ENCODE assay signal across 9 cellular contexts in genomic region chr18:6866552-6866951, GRCh38.
"Had no signal": no experiment of that assay in that cellular context is flagged by ENCODE, and none has a peak within 500 bp of the region (broad histone marks: within the 10 kb centered on the region; RNA-seq: fewer than 3 reads in every experiment).

No MANE protein-coding gene starts in this region.

- H3K27ac Mint-ChIP-seq: activated CD8-positive, alpha-beta T cell treated with anti-CD3 and anti-CD28 coated beads, Interleukin-2, amount 10 ng/mL, durations not matched to agents 7 days and 5 days; activated naive CD4-positive, alpha-beta T cell treated with anti-CD3 and anti-CD28 coated beads, Interleukin-2, amount 50 U/mL, for 72 hours; naive B cell; stimulated activated effector memory CD8-positive, alpha-beta T cell treated with anti-CD3 and anti-CD28 coated beads, Interleukin-12 subunit alpha, Interleukin-12 subunit beta, amount 100 ng/mL, for 72 hours had no signal

- H3K4me3 Mint-ChIP-seq: activated CD8-positive, alpha-beta T cell treated with anti-CD3 and anti-CD28 coated beads, Interleukin-2, amount 10 ng/mL, durations not matched to agents 7 days and 5 days; naive B cell; stimulated activated effector memory CD8-positive, alpha-beta T cell treated with anti-CD3 and anti-CD28 coated beads, Interleukin-12 subunit alpha, Interleukin-12 subunit beta, amount 100 ng/mL, for 72 hours had no signal

- DNase-seq: activated CD4-positive, alpha-beta T cell treated with anti-CD3 and anti-CD28 coated beads for 48 hours; activated CD8-positive, alpha-beta memory T cell treated with anti-CD3 and anti-CD28 coated beads, Interleukin-2, amount 50 U/mL, for 4 hours; activated CD8-positive, alpha-beta T cell treated with anti-CD3 and anti-CD28 coated beads, Interleukin-2, amount 10 ng/mL, durations not matched to agents 7 days and 5 days; activated effector memory CD4-positive, alpha-beta T cell treated with anti-CD3 and anti-CD28 coated beads, Interleukin-2, amount 50 U/mL, for 16 hours; activated T-cell treated with anti-CD3 and anti-CD28 coated beads, Interleukin-2, amount 50 U/mL, for 48 hours; naive B cell; pancreas had no signal

- H3K36me3 Mint-ChIP-seq: activated naive CD4-positive, alpha-beta T cell treated with anti-CD3 and anti-CD28 coated beads, Interleukin-2, amount 50 U/mL, for 72 hours; naive B cell; stimulated activated effector memory CD8-positive, alpha-beta T cell treated with anti-CD3 and anti-CD28 coated beads, Interleukin-12 subunit alpha, Interleukin-12 subunit beta, amount 100 ng/mL, for 72 hours had no signal

- H3K4me1 Mint-ChIP-seq: naive B cell; stimulated activated effector memory CD8-positive, alpha-beta T cell treated with anti-CD3 and anti-CD28 coated beads, Interleukin-12 subunit alpha, Interleukin-12 subunit beta, amount 100 ng/mL, for 72 hours had no signal

- ATAC-seq: activated CD8-positive, alpha-beta T cell treated with anti-CD3 and anti-CD28 coated beads, Interleukin-2, amount 10 ng/mL, durations not matched to agents 7 days and 5 days; activated naive CD4-positive, alpha-beta T cell treated with anti-CD3 and anti-CD28 coated beads, Interleukin-2, amount 50 U/mL, for 72 hours; pancreas; stimulated activated effector memory CD8-positive, alpha-beta T cell treated with anti-CD3 and anti-CD28 coated beads, Interleukin-12 subunit alpha, Interleukin-12 subunit beta, amount 100 ng/mL, for 72 hours had no signal

- H3K27me3 Mint-ChIP-seq: naive B cell had no signal
